8 cellular contexts compared by ENCODE assay signal in genomic region chr15:75450307-75451201, GRCh38. TPM values are rescaled to one million over a fixed set of nuclear protein-coding genes. Genes with fewer than 3 reads are reported as not detected.
DNase-seq lines count a peak whose midpoint lies in the region; ATAC-seq and TF ChIP-seq lines count a peak whose summit lies in the region.

No MANE protein-coding gene starts in this region.

- H3K9me3 Mint-ChIP-seq in activated T-helper 1 cell treated with anti-CD3 and anti-CD28 coated beads, Interleukin-12 subunit alpha, Interleukin-12 subunit beta, Interleukin-2, Interleukin-4 antibody, amounts not matched to agents 30 ng/mL and 10 ng/mL and 1 ng/mL, durations not matched to agents 14 hours and 24 hours and 36 hours: no peaks in the 10 kb centered on the region
- no peaks in the 10 kb centered on the region for H3K9me3 Mint-ChIP-seq in naive thymus-derived CD4-positive, alpha-beta T cell

- no peak for TF ChIP-seq CTCF in LNCaP clone FGC (IDR thresholded peaks at IDR 0.05; ENCODE audit: control insufficient read depth, extremely low read depth, insufficient read depth)

- DNase-seq in COLO829 (ENCODE audit: low spot score): peak; percentile 52
- peak; percentile 87 for DNase-seq in LNCaP clone FGC (ENCODE audit: low read depth)
- peak; percentile 96 for DNase-seq in RKO (ENCODE audit: low spot score)
- peak; percentile 94 for DNase-seq in activated T-helper 1 cell treated with anti-CD3 and anti-CD28 coated beads, Interleukin-12 subunit alpha, Interleukin-12 subunit beta, Interleukin-2, Interleukin-4 antibody, amounts not matched to agents 30 ng/mL and 10 ng/mL and 1 ng/mL, durations not matched to agents 14 hours and 24 hours and 36 hours (ENCODE audit: low spot score)
- DNase-seq in fibroblast of gingiva (ENCODE audit: low read depth): peak; percentile 98
- DNase-seq in naive thymus-derived CD4-positive, alpha-beta T cell: peak; percentile 86 to 97 (median 92)
- DNase-seq in stimulated activated CD8-positive, alpha-beta memory T cell treated with anti-CD3 and anti-CD28 coated beads, Interleukin-7, amount 100 ng/mL, for 48 hours (ENCODE audit: extremely low read depth in 1 of 2, low read depth in 1 of 2): peak; percentile 96

- H3K27me3 ChIP-seq in naive thymus-derived CD4-positive, alpha-beta T cell (ENCODE audit: control insufficient read depth in 2 of 2, insufficient read depth in 2 of 2, low read length in 2 of 2): no peaks in the 10 kb centered on the region

- intact Hi-C loops in activated T-helper 1 cell treated with anti-CD3 and anti-CD28 coated beads, Interleukin-12 subunit alpha, Interleukin-12 subunit beta, Interleukin-2, Interleukin-4 antibody, amounts not matched to agents 30 ng/mL and 10 ng/mL and 1 ng/mL, durations not matched to agents 14 hours and 24 hours and 36 hours (cut with micrococcal nuclease): loop anchor here (1.0 to 5.0 kb wide), 12 partner anchors 82 to 1458 kb away; partner anchors contain the start of genes C15orf39, CLK3, COX5A and FBXO22
- intact Hi-C loops in naive thymus-derived CD4-positive, alpha-beta T cell (cut with micrococcal nuclease): loop anchor here (1.0 to 10.0 kb wide), 26 partner anchors 14 to 1972 kb away; partner anchors contain the start of genes CLK3 (in 2 of the 2), COX5A (in 2 of the 2), MAN2C1 (in 2 of the 2) and SCAMP2 (in 2 of the 2)

- ATAC-seq in GM21737 (IDR thresholded peaks at IDR 0.05; ENCODE audit: unreplicated experiment): peak; percentile 22
- ATAC-seq in naive thymus-derived CD4-positive, alpha-beta T cell: peak; percentile 41

- peaks cover 0 to 11% (median 0%) of the 10 kb centered on the region in 3 experiments for H3K36me3 ChIP-seq in naive thymus-derived CD4-positive, alpha-beta T cell (ENCODE audit: control insufficient read depth in 2 of 3, insufficient read depth in 3 of 3, low read length in 3 of 3)

- POLR2A ChIA-PET in naive thymus-derived CD4-positive, alpha-beta T cell (lab: Charles Lee): interaction anchor here (0.9 to 9.1 kb wide), 8 partner anchors 11 to 197 kb away, joined by 3 to 175 read pairs (median 14); partner anchors contain the start of genes IMP3, MAN2C1, NEIL1 and PTPN9

- H3K27ac Mint-ChIP-seq in activated T-helper 1 cell treated with anti-CD3 and anti-CD28 coated beads, Interleukin-12 subunit alpha, Interleukin-12 subunit beta, Interleukin-2, Interleukin-4 antibody, amounts not matched to agents 30 ng/mL and 10 ng/mL and 1 ng/mL, durations not matched to agents 14 hours and 24 hours and 36 hours: peak overlapping the region; percentile 94
- H3K27ac Mint-ChIP-seq in naive thymus-derived CD4-positive, alpha-beta T cell: peak overlapping the region; percentile 89 to 99 (median 96)

- CTCF ChIA-PET in naive thymus-derived CD4-positive, alpha-beta T cell (lab: Charles Lee): interaction anchor here (0.6 to 4.1 kb wide), 4 partner anchors 17 to 189 kb away, joined by 3 to 30 read pairs (median 4); partner anchors contain the start of genes IMP3 and MAN2C1

- peak overlapping the region; percentile 100 for H3K27ac ChIP-seq in naive thymus-derived CD4-positive, alpha-beta T cell (ENCODE audit: low read depth, low read length)

- peak overlapping the region; percentile 67 for H3K4me3 ChIP-seq in LNCaP clone FGC (ENCODE audit: low read depth, low read length)
- peak overlapping the region; percentile 94 for H3K4me3 ChIP-seq in naive thymus-derived CD4-positive, alpha-beta T cell (ENCODE audit: low read length)

- peak overlapping the region; percentile 99 for H3K4me3 Mint-ChIP-seq in activated T-helper 1 cell treated with anti-CD3 and anti-CD28 coated beads, Interleukin-12 subunit alpha, Interleukin-12 subunit beta, Interleukin-2, Interleukin-4 antibody, amounts not matched to agents 30 ng/mL and 10 ng/mL and 1 ng/mL, durations not matched to agents 14 hours and 24 hours and 36 hours
- peak overlapping the region; percentile 91 to 99 (median 96) for H3K4me3 Mint-ChIP-seq in naive thymus-derived CD4-positive, alpha-beta T cell

- no peaks in the 10 kb centered on the region for H3K27me3 Mint-ChIP-seq in activated T-helper 1 cell treated with anti-CD3 and anti-CD28 coated beads, Interleukin-12 subunit alpha, Interleukin-12 subunit beta, Interleukin-2, Interleukin-4 antibody, amounts not matched to agents 30 ng/mL and 10 ng/mL and 1 ng/mL, durations not matched to agents 14 hours and 24 hours and 36 hours (ENCODE audit: insufficient read depth)
- peaks cover 0 to 2% (median 0%) of the 10 kb centered on the region in 5 donors for H3K27me3 Mint-ChIP-seq in naive thymus-derived CD4-positive, alpha-beta T cell

- peaks cover 53% of the 10 kb centered on the region for H3K4me1 Mint-ChIP-seq in activated T-helper 1 cell treated with anti-CD3 and anti-CD28 coated beads, Interleukin-12 subunit alpha, Interleukin-12 subunit beta, Interleukin-2, Interleukin-4 antibody, amounts not matched to agents 30 ng/mL and 10 ng/mL and 1 ng/mL, durations not matched to agents 14 hours and 24 hours and 36 hours (ENCODE audit: low read depth)
- H3K4me1 Mint-ChIP-seq in naive thymus-derived CD4-positive, alpha-beta T cell: peaks cover 40 to 66% (median 55%) of the 10 kb centered on the region in 7 donors

- H3K4me1 ChIP-seq in naive thymus-derived CD4-positive, alpha-beta T cell (ENCODE audit: control insufficient read depth in 2 of 2, insufficient read depth in 2 of 2, low read length in 2 of 2): peaks cover 33 to 35% of the 10 kb centered on the region in 2 donors

- peaks cover 7% of the 10 kb centered on the region for H3K36me3 Mint-ChIP-seq in activated T-helper 1 cell treated with anti-CD3 and anti-CD28 coated beads, Interleukin-12 subunit alpha, Interleukin-12 subunit beta, Interleukin-2, Interleukin-4 antibody, amounts not matched to agents 30 ng/mL and 10 ng/mL and 1 ng/mL, durations not matched to agents 14 hours and 24 hours and 36 hours (ENCODE audit: low read depth)
- H3K36me3 Mint-ChIP-seq in naive thymus-derived CD4-positive, alpha-beta T cell: peaks cover 0 to 5% (median 4%) of the 10 kb centered on the region in 5 donors

- H3K9me3 ChIP-seq in naive thymus-derived CD4-positive, alpha-beta T cell (ENCODE audit: control insufficient read depth in 2 of 3, low read length in 3 of 3): no peaks in the 10 kb centered on the region

RNA-seq across cellular contexts. Expression of gene SIN3A, which starts 0.9 kb away (rescaled TPM):
- total RNA-seq in activated T-helper 1 cell treated with anti-CD3 and anti-CD28 coated beads, Interleukin-12 subunit alpha, Interleukin-12 subunit beta, Interleukin-2, Interleukin-4 antibody, amounts not matched to agents 30 ng/mL and 10 ng/mL and 1 ng/mL, durations not matched to agents 14 hours and 24 hours and 36 hours: 97.5 and 106 TPM in 2 replicates
- total RNA-seq in naive thymus-derived CD4-positive, alpha-beta T cell: 100 to 1,000 TPM; 115 to 139 (median 130) TPM
- 10 to 100 TPM; 18.0 to 22.2 TPM for polyA plus RNA-seq in naive thymus-derived CD4-positive, alpha-beta T cell

Comparison
In these comparisons a context has a peak if more than half of its experiments do, and no peak if none do; other contexts are left out.
1. Peak in every context shown above with its lines: DNase-seq, ATAC-seq, H3K4me3 ChIP-seq and H3K27ac ChIP-seq.